7 cellular contexts compared by ENCODE assay signal in the genomic region with DNA sequence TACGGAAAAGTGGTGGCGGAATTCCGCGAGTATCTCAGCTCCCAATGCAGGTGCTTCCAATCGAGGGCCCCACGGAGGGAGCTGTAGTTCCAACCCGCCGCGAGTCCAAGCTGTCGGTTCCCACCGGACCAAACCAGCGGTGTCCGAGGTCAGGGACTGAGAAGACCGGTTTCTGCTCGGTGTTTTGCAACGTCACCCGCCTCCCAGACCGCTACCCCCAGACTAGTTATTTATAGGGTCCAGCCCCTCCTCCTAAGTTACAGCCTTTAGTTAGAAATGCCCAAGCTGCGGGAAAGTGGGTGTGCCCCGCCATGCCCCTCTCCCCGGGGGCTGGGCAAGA. TPM values are rescaled to one million over a fixed set of nuclear protein-coding genes. Genes with fewer than 3 reads are reported as not detected.
DNase-seq lines count a peak whose midpoint lies in the region; ATAC-seq and TF ChIP-seq lines count a peak whose summit lies in the region.

No MANE protein-coding gene starts in this region.

- POLR2A ChIA-PET in HEK293T (lab: Yijun Ruan, JAX) = interaction anchor here (0.7 to 1.4 kb wide), 4 partner anchors 44 to 221 kb away, joined by 3 to 6 read pairs (median 4); a partner anchor contains a TSS

- TF ChIP-seq EP300 in sigmoid colon (IDR thresholded peaks at IDR 0.05) = no peak

- ATAC-seq in left ventricle myocardium superior = no peak
- no peak for ATAC-seq in HG02571 (IDR thresholded peaks at IDR 0.05; ENCODE audit: unreplicated experiment)
- no peak for ATAC-seq in GM18511 (IDR thresholded peaks at IDR 0.05; ENCODE audit: unreplicated experiment)
- ATAC-seq in GM21723 (IDR thresholded peaks at IDR 0.05; ENCODE audit: unreplicated experiment) = no peak

- WGBS in sigmoid colon, 2 donors = 2 to 4% methylated on average over 21 of the region's 21 CpGs

- DNase-seq in HEK293T (ENCODE audit: extremely low spot score) (peak; percentile 18), WERI-Rb-1 (peak; percentile 42), left ventricle myocardium superior (peak; percentile 45), sigmoid colon (no peak)

- H3K36me3 ChIP-seq in WERI-Rb-1 (no peaks in the 10 kb centered on the region), sigmoid colon (peaks cover 0 to 2% (median under 1%) of the 10 kb centered on the region in 4 donors)

- peak overlapping the region; percentile 80 for H3K4me3 ChIP-seq in WERI-Rb-1 (ENCODE audit: low read depth, low read length)
- peak overlapping the region; percentile 65 to 80 (median 78) for H3K4me3 ChIP-seq in sigmoid colon

- TF ChIP-seq CTCF in WERI-Rb-1 (IDR thresholded peaks at IDR 0.05; ENCODE audit: low read depth, low read length) (no peak), sigmoid colon (IDR thresholded peaks at IDR 0.05) (no peak)

- H3K9me3 ChIP-seq in WERI-Rb-1 (ENCODE audit: severe bottlenecking) (no peaks in the 10 kb centered on the region), sigmoid colon (no peaks in the 10 kb centered on the region)

- H3K27ac ChIP-seq in WERI-Rb-1 (no peak overlapping the region), sigmoid colon (peak overlapping the region; percentile 79 to 92 (median 90))

- CTCF ChIA-PET in HEK293T (lab: Yijun Ruan, JAX) = interaction anchor here (1.7 kb wide), 1 partner anchor 42 kb away, joined by 5 read pairs; no protein-coding TSS in a partner anchor

- no peak for TF ChIP-seq POLR2A in sigmoid colon (IDR thresholded peaks at IDR 0.05)

- H3K27me3 ChIP-seq in WERI-Rb-1 (ENCODE audit: insufficient read depth, low read depth, severe bottlenecking) (no peaks in the 10 kb centered on the region), sigmoid colon (no peaks in the 10 kb centered on the region)

- peaks cover 0 to 71% (median 54%) of the 10 kb centered on the region in 4 donors for H3K4me1 ChIP-seq in sigmoid colon

- intact Hi-C loops in left ventricle myocardium superior (cut with micrococcal nuclease) (loop anchor here (5.0 kb wide), 1 partner anchor 45 kb away; no protein-coding TSS in a partner anchor), sigmoid colon (cut with DNase I) (loop anchor here (5.0 to 10.0 kb wide), 3 partner anchors 80 to 563 kb away; a partner anchor contains a TSS)

TF ChIP-seq in HEK293T, 16 proteins besides CTCF, POLR2A, EP300 and RAD21:
- no peak for TF ChIP-seq TARDBP (IDR thresholded peaks at IDR 0.05)
- no peak for TF ChIP-seq HDGF (IDR thresholded peaks at IDR 0.05; ENCODE audit: borderline replicate concordance)
- no peak for TF ChIP-seq ARNT (IDR thresholded peaks at IDR 0.05)
- TF ChIP-seq NFRKB (IDR thresholded peaks at IDR 0.05) = no peak
- no peak for TF ChIP-seq FOXM1 (IDR thresholded peaks at IDR 0.05; ENCODE audit: borderline replicate concordance)
- no peak for TF ChIP-seq ZNF384 (IDR thresholded peaks at IDR 0.05)
- TF ChIP-seq LEF1 (IDR thresholded peaks at IDR 0.05; ENCODE audit: borderline replicate concordance) = no peak
- TF ChIP-seq FOXK2 (IDR thresholded peaks at IDR 0.05) = no peak
- TF ChIP-seq BHLHE40 (IDR thresholded peaks at IDR 0.05; ENCODE audit: borderline replicate concordance) = no peak
- TF ChIP-seq ELF4 (IDR thresholded peaks at IDR 0.05) = no peak
- no peak for TF ChIP-seq CTBP1 (IDR thresholded peaks at IDR 0.05; ENCODE audit: borderline replicate concordance)
- TF ChIP-seq FOXA1 (IDR thresholded peaks at IDR 0.05) = no peak
- TF ChIP-seq SUZ12 (IDR thresholded peaks at IDR 0.05) = no peak
- no peak for TF ChIP-seq L3MBTL2 (conservative IDR thresholded peaks at IDR 0.05)
- TF ChIP-seq, protein P1, sequence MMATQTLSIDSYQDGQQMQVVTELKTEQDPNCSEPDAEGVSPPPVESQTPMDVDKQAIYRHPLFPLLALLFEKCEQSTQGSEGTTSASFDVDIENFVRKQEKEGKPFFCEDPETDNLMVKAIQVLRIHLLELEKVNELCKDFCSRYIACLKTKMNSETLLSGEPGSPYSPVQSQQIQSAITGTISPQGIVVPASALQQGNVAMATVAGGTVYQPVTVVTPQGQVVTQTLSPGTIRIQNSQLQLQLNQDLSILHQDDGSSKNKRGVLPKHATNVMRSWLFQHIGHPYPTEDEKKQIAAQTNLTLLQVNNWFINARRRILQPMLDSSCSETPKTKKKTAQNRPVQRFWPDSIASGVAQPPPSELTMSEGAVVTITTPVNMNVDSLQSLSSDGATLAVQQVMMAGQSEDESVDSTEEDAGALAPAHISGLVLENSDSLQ (IDR thresholded peaks at IDR 0.05) = no peak
- no peak for TF ChIP-seq SP1 (IDR thresholded peaks at IDR 0.05)

RNA-seq across cellular contexts. Expression of a gene that starts 0.7 kb away (rescaled TPM):
- 5.3 TPM for total RNA-seq in left ventricle myocardium superior
- 10 to 100 TPM in 3 of 4 donors, 1 to 10 TPM in 1; 3.9 to 23.5 (median 20.0) TPM for total RNA-seq in sigmoid colon
- 10 to 100 TPM in 1 of 3 donors, 1 to 10 TPM in 2; 3.0 to 23.4 (median 5.5) TPM for polyA plus RNA-seq in sigmoid colon

RNA-seq across cellular contexts. Expression of a gene that starts 48.0 kb away (rescaled TPM):
- total RNA-seq in left ventricle myocardium superior (19.6 TPM), sigmoid colon (10 to 100 TPM; 12.1 to 59.9 (median 36.1) TPM)
- 10 to 100 TPM; 27.0 to 56.5 (median 35.6) TPM for polyA plus RNA-seq in sigmoid colon

RNA-seq across cellular contexts. Expression of a gene that starts 48.3 kb away (rescaled TPM):
- total RNA-seq in left ventricle myocardium superior (0.45 TPM), sigmoid colon (1 to 10 TPM in 1 of 4 donors, under 1 TPM in 3; 0.28 to 1.4 (median 0.51) TPM)
- 1 to 10 TPM in 1 of 3 donors, under 1 TPM in 2; under 0.01 to 1.6 (median 0.46) TPM for polyA plus RNA-seq in sigmoid colon
